Comparison of ENCODE assay signal across 26 cellular contexts in genomic region chr7:133672866-133673265, GRCh38.
"Had no signal": no experiment of that assay in that cellular context is flagged by ENCODE, and none has a peak within 500 bp of the region (broad histone marks: within the 10 kb centered on the region; RNA-seq: fewer than 3 reads in every experiment).

No MANE protein-coding gene starts in this region.

- ATAC-seq: activated T-cell treated with anti-CD3 and anti-CD28 coated beads, Interleukin-2, amount 50 U/mL, for 4 hours; PC-3; T-cell had no signal

- H3K4me3 ChIP-seq: MG63 had no signal

- H3K27ac Mint-ChIP-seq: activated CD4-positive, alpha-beta memory T cell treated with anti-CD3 and anti-CD28 coated beads for 36 hours; activated CD4-positive, alpha-beta T cell treated with anti-CD3 and anti-CD28 coated beads, Interleukin-2, amount 10 ng/mL, durations not matched to agents 7 days and 5 days; activated naive CD4-positive, alpha-beta T cell treated with anti-CD3 and anti-CD28 coated beads for 36 hours; activated naive CD8-positive, alpha-beta T cell; T-cell had no signal

- H3K4me2 ChIP-seq: KMS-11 had no signal

- H3K27me3 ChIP-seq: MG63 had no signal

- H3K4me3 Mint-ChIP-seq: activated CD4-positive, alpha-beta memory T cell treated with anti-CD3 and anti-CD28 coated beads for 36 hours; activated CD4-positive, alpha-beta T cell treated with anti-CD3 and anti-CD28 coated beads, Interleukin-2, amount 10 ng/mL, durations not matched to agents 7 days and 5 days; activated naive CD4-positive, alpha-beta T cell treated with anti-CD3 and anti-CD28 coated beads for 36 hours; activated naive CD8-positive, alpha-beta T cell; activated T-cell treated with anti-CD3 and anti-CD28 coated beads, Interleukin-2, amount 50 U/mL, for 4 hours; brain; central memory CD8-positive, alpha-beta T cell; T-cell had no signal

- H3K27ac ChIP-seq: KMS-11, VCaP had no signal

- H3K27me3 Mint-ChIP-seq: activated CD4-positive, alpha-beta memory T cell treated with anti-CD3 and anti-CD28 coated beads for 36 hours; activated CD4-positive, alpha-beta T cell treated with anti-CD3 and anti-CD28 coated beads, Interleukin-2, amount 10 ng/mL, durations not matched to agents 7 days and 5 days; activated naive CD8-positive, alpha-beta T cell; brain; central memory CD8-positive, alpha-beta T cell; T-cell had no signal

- H3K9me3 Mint-ChIP-seq: activated CD4-positive, alpha-beta memory T cell treated with anti-CD3 and anti-CD28 coated beads for 36 hours; activated CD4-positive, alpha-beta T cell treated with anti-CD3 and anti-CD28 coated beads, Interleukin-2, amount 10 ng/mL, durations not matched to agents 7 days and 5 days; activated naive CD4-positive, alpha-beta T cell treated with anti-CD3 and anti-CD28 coated beads for 36 hours; activated T-cell treated with anti-CD3 and anti-CD28 coated beads, Interleukin-2, amount 50 U/mL, for 4 hours; central memory CD8-positive, alpha-beta T cell; T-cell had no signal

- FAIRE-seq: astrocyte had no signal

- H3K9ac ChIP-seq: KMS-11 had no signal

- H3K4me1 Mint-ChIP-seq: activated CD4-positive, alpha-beta T cell treated with anti-CD3 and anti-CD28 coated beads, Interleukin-2, amount 10 ng/mL, durations not matched to agents 7 days and 5 days had no signal

- DNase-seq: activated CD4-positive, alpha-beta memory T cell treated with anti-CD3 and anti-CD28 coated beads for 36 hours; activated CD4-positive, alpha-beta T cell treated with anti-CD3 and anti-CD28 coated beads, Interleukin-2, amount 10 ng/mL, durations not matched to agents 7 days and 5 days; activated CD4-positive, CD25-positive, alpha-beta regulatory T cell; activated CD8-positive, alpha-beta memory T cell treated with anti-CD3 and anti-CD28 coated beads for 24 hours; activated gamma-delta T cell; activated naive CD4-positive, alpha-beta T cell treated with anti-CD3 and anti-CD28 coated beads for 36 hours; activated T-cell treated with anti-CD3 and anti-CD28 coated beads, Interleukin-2, amount 50 U/mL, for 4 hours; amygdala; MG63; NCI-H1048; NCI-H2029; NCI-H2107; NCI-H345; NCI-H510A; NK-92 treated with Interleukin-12 subunit alpha and Interleukin-12 subunit beta, amount 100 ng/mL, for 24 hours; PC-3; SIG-M5; T-cell; T-helper 2 cell; T1000 had no signal

- H3K36me3 ChIP-seq: MG63 had no signal
